In genomic region chr19:39406656-39407393, GRCh38 we compare ENCODE assay signal across 8 cellular contexts. TPM values are rescaled to one million over a fixed set of nuclear protein-coding genes. Genes with fewer than 3 reads are reported as not detected.
DNase-seq lines count a peak whose midpoint lies in the region; ATAC-seq, FAIRE-seq and TF ChIP-seq lines count a peak whose summit lies in the region.

Gene ZFP36 (plus strand): TSS chr19:39406847. CDS start chr19:39406905, 58 bp downstream.

- H3K4me1 ChIP-seq in OCI-LY1 (ENCODE audit: insufficient read depth, low read length, severe bottlenecking) (peaks cover 83% of the 10 kb centered on the region), endothelial cell of umbilical vein (ENCODE audit: control insufficient read depth, extremely low read depth, insufficient read depth, low read length) (peaks cover 57% of the 10 kb centered on the region), mucosa of descending colon (ENCODE audit: low read depth) (peaks cover 41% of the 10 kb centered on the region)

- FAIRE-seq in endothelial cell of umbilical vein (lab: Jason Lieb, UNC): peak; percentile 75

- H3K79me2 ChIP-seq in OCI-LY1 (ENCODE audit: insufficient read depth, low read length) (peaks cover 6% of the 10 kb centered on the region), endothelial cell of umbilical vein (ENCODE audit: control insufficient read depth, insufficient read depth, low read length) (peaks cover 22% of the 10 kb centered on the region)

- H2AFZ ChIP-seq in OCI-LY1 (ENCODE audit: low read length): no peak within 1 kb of the TSS
- peak within 1 kb of the TSS; percentile 18 for H2AFZ ChIP-seq in endothelial cell of umbilical vein (ENCODE audit: low read depth, low read length)

- intact Hi-C loops in endothelial cell of umbilical vein (cut with micrococcal nuclease) (no loop called here), mucosa of descending colon (cut with DNase I, micrococcal nuclease) (no loop called here)

- dilution Hi-C loops in endothelial cell of umbilical vein (cut with MboI; ENCODE audit: extremely low pct_ligation_motif_present, low sequenced_read_pairs): no loop called here

- TF ChIP-seq CTCF in OCI-LY1 (IDR thresholded peaks at IDR 0.05; ENCODE audit: low read length) (0 out of 2 replicates have a peak, but pooled peaks have one; percentile 9), endothelial cell of umbilical vein (IDR thresholded peaks at IDR 0.05; ENCODE audit: extremely low read depth in 1 of 2, insufficient read depth in 1 of 2, low read depth in 1 of 2, low read length in 2 of 2) (peak in 1 of 2 donors; percentile 9), mucosa of descending colon (IDR thresholded peaks at IDR 0.05) (no peak)

- H3K27me3 ChIP-seq in OCI-LY1 (ENCODE audit: insufficient read depth, low read length) (no peaks in the 10 kb centered on the region), endothelial cell of umbilical vein (ENCODE audit: control insufficient read depth in 2 of 2, insufficient read depth in 2 of 2, low read length in 2 of 2) (no peaks in the 10 kb centered on the region)

- H3K9me3 ChIP-seq in OCI-LY1 (ENCODE audit: low read length): no peaks in the 10 kb centered on the region
- no peaks in the 10 kb centered on the region for H3K9me3 ChIP-seq in endothelial cell of umbilical vein (replicated peaks; ENCODE audit: control insufficient read depth, insufficient read depth, low read length)
- H3K9me3 ChIP-seq in mucosa of descending colon: no peaks in the 10 kb centered on the region

- H3K9me1 ChIP-seq in endothelial cell of umbilical vein (replicated peaks; ENCODE audit: control insufficient read depth, extremely low read depth, insufficient read depth, low read length): no peaks in the 10 kb centered on the region

- DNase-seq in DMS53 treated with DMSO at 0.1 percent for 48 hours (lab: John Stamatoyannopoulos, UW; ENCODE audit: unreplicated experiment) (peak; percentile 74), endothelial cell of umbilical vein (ENCODE audit: low read depth, low spot score) (peak; percentile 76), mucosa of descending colon (peak; percentile 95 to 96 (median 96))
- peak; percentile 95 for DNase-seq in activated CD8-positive, alpha-beta memory T cell treated with anti-CD3 and anti-CD28 coated beads, Interleukin-2, amount 50 U/mL, for 48 hours
- peak; percentile 89 to 95 for DNase-seq in stimulated activated CD8-positive, alpha-beta memory T cell treated with anti-CD3 and anti-CD28 coated beads, Interleukin-4, amount 100 ng/mL, for 1 hour (ENCODE audit: low read depth in 2 of 2, low spot score in 1 of 2)

- no peaks in the 10 kb centered on the region for H4K20me1 ChIP-seq in OCI-LY1 (ENCODE audit: insufficient read depth, low read length)
- no peaks in the 10 kb centered on the region for H4K20me1 ChIP-seq in endothelial cell of umbilical vein (replicated peaks; ENCODE audit: control insufficient read depth, extremely low read depth, insufficient read depth, low read length)

- H3K9ac ChIP-seq in OCI-LY1 (ENCODE audit: low read length): peak within 1 kb of the TSS; percentile 97
- peak within 1 kb of the TSS; percentile 92 for H3K9ac ChIP-seq in endothelial cell of umbilical vein (replicated peaks; ENCODE audit: extremely low read depth, insufficient read depth, low read length)

- no peaks in the 10 kb centered on the region for H3K9me2 ChIP-seq in OCI-LY1 (ENCODE audit: low read depth, low read length)

- peak; percentile 99 for TF ChIP-seq POLR2A in endothelial cell of umbilical vein (IDR thresholded peaks at IDR 0.05; ENCODE audit: low read depth, low read length)

- H3K4me3 ChIP-seq in OCI-LY1 (ENCODE audit: low read depth, low read length, poor library complexity, severe bottlenecking) (peak within 1 kb of the TSS; percentile 96), endothelial cell of umbilical vein (replicated peaks in 1 of 3; ENCODE audit: insufficient read depth in 1 of 3, low read depth in 1 of 3, low read length in 3 of 3) (peak within 1 kb of the TSS; percentile 71 to 96 (median 88)), mucosa of descending colon (peak within 1 kb of the TSS; percentile 92)

- CTCF ChIA-PET in endothelial cell of umbilical vein (lab: Charles Lee): interaction anchor here (5.0 kb wide), 1 partner anchor 10 kb away, joined by 42 read pairs; no protein-coding TSS in a partner anchor

- H3K4me2 ChIP-seq in OCI-LY1 (ENCODE audit: low read length) (peak within 1 kb of the TSS; percentile 81), endothelial cell of umbilical vein (ENCODE audit: insufficient read depth, low read length) (peak within 1 kb of the TSS; percentile 83)

- peak within 1 kb of the TSS; percentile 96 for H3K27ac ChIP-seq in OCI-LY1 (ENCODE audit: low read depth, low read length, poor library complexity, severe bottlenecking)
- peak within 1 kb of the TSS; percentile 83 for H3K27ac ChIP-seq in endothelial cell of umbilical vein (ENCODE audit: insufficient read depth, low read depth, low read length)

- H3F3A ChIP-seq in OCI-LY1 (ENCODE audit: insufficient read depth, low read length): peaks cover 18% of the 10 kb centered on the region

- BruUV-seq in endothelial cell of umbilical vein (replicated peaks; lab: Mats Ljungman, UMichigan): TSS peak; percentile 69

- POLR2A ChIA-PET in endothelial cell of umbilical vein (lab: Charles Lee): interaction anchor here (0.5 to 2.4 kb wide), 7 partner anchors 9 to 476 kb away, joined by 3 to 10 read pairs (median 5); partner anchors contain the start of genes MED29, MRPS12, PAF1 and RPS16

- H3K36me3 ChIP-seq in OCI-LY1 (ENCODE audit: insufficient read depth, low read length) (peaks cover 10% of the 10 kb centered on the region), endothelial cell of umbilical vein (ENCODE audit: control insufficient read depth in 2 of 2, extremely low read depth in 1 of 2, insufficient read depth in 2 of 2, low read length in 2 of 2) (no peaks in the 10 kb centered on the region), mucosa of descending colon (ENCODE audit: low read depth) (no peaks in the 10 kb centered on the region)

- ATAC-seq in HG03045 (IDR thresholded peaks at IDR 0.05; ENCODE audit: unreplicated experiment): peak; percentile 21
- peak; percentile 41 for ATAC-seq in mucosa of descending colon
- no peak for ATAC-seq in GM21528 (IDR thresholded peaks at IDR 0.05; ENCODE audit: low FRiP score, unreplicated experiment)

TF ChIP-seq in endothelial cell of umbilical vein, 7 proteins besides CTCF, POLR2A, EP300 and RAD21:
- TF ChIP-seq MAX (IDR thresholded peaks at IDR 0.05; ENCODE audit: insufficient read depth, insufficient read length) (peak; percentile 4), FOS (IDR thresholded peaks at IDR 0.05; ENCODE audit: borderline replicate concordance, insufficient read depth, low read length) (no peak), JUN (IDR thresholded peaks at IDR 0.05; ENCODE audit: borderline replicate concordance, insufficient read depth, insufficient read length, low read depth) (no peak), GATA2 (IDR thresholded peaks at IDR 0.05; ENCODE audit: insufficient read depth, insufficient read length, low read depth, low read length) (no peak), POLR2AphosphoS5 (IDR thresholded peaks at IDR 0.05; ENCODE audit: insufficient read depth, low read depth, low read length) (peak; percentile 98), MYC (IDR thresholded peaks at IDR 0.05; ENCODE audit: low read depth, low read length) (no peak), EZH2 (IDR thresholded peaks at IDR 0.05; ENCODE audit: borderline replicate concordance, low read depth, low read length, severe bottlenecking) (no peak)

RNA-seq across cellular contexts. Expression of gene ZFP36, which starts in this region (rescaled TPM):
- 12.2 and 26.5 TPM in 2 replicates for total RNA-seq in endothelial cell of umbilical vein
- 16.3 and 21.7 TPM in 2 replicates for polyA plus RNA-seq in endothelial cell of umbilical vein
- polyA plus RNA-seq in endothelial cell of umbilical vein (2011; cell fraction: cytosol; rRNA removed): 12.3 and 22.8 TPM in 2 replicates
- polyA plus RNA-seq in endothelial cell of umbilical vein (2011; cell fraction: nucleus; rRNA removed): 50.1 and 58.2 TPM in 2 replicates
- polyA plus RNA-seq in endothelial cell of umbilical vein (2012): 22.6 and 23.7 TPM in 2 replicates
- polyA minus RNA-seq in endothelial cell of umbilical vein: 5.3 and 6.6 TPM in 2 replicates
- 25.8 TPM for polyA minus RNA-seq in endothelial cell of umbilical vein (2011; cell fraction: cytosol; rRNA and poly(A)+ RNA removed)
- polyA minus RNA-seq in endothelial cell of umbilical vein (2011; cell fraction: nucleus; rRNA and poly(A)+ RNA removed): 25.1 and 59.1 TPM in 2 replicates
- total RNA-seq in mucosa of descending colon: 100 to 1,000 TPM; 200 to 236 (median 235) TPM
